11 cellular contexts compared by ENCODE assay signal in the genomic region with DNA sequence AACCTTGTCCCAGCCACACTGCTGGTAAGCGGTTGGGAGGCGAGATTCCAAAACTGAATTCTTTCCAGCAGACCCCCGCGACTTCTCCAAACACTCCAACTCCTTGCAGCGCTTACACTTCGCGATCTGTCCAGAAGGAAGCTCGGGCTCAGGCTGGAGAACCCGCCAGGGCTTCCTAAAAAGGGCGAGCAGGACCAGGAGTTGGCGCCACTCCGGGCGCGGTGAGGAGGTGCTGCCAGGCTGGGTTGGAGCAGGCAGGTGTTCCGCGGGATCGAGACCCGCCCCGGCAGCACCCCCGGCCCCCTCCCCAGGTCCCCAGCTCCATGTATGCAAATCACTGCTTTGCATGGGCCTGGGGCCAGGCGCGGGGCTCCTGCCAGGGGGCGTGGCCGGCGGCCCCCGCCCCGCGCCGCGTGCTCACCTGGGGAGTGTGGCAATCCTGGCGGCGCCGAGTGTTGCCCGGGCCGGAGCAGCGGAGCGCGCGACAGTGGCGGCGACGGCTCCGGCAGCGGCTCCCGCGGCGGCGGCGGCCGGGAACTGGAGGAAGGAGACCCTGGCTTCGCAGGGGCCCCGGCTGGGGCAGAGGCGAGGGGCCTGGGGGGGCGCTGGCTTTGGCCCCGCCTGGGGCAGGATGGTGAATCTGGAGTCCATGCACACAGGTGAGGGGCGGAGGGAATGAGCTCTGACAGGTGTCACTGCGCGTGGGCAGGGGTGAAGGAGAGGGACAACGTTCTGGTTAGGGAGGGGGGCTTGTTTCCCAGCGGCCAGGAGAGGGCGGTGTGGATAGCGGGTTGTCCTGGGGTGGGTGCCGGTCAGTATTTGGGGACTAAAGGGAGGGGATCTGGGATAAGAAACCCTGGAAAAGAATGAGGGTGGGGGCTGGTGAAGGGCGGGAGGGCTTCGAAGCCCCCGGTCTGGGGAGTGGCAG. TPM values are rescaled to one million over a fixed set of nuclear protein-coding genes. Genes with fewer than 3 reads are reported as not detected.
DNase-seq lines count a peak whose midpoint lies in the region; ATAC-seq and TF ChIP-seq lines count a peak whose summit lies in the region.
"Had no signal": no experiment of that assay in that cellular context is flagged by ENCODE, and none has a peak within 500 bp of the region (broad histone marks: within the 10 kb centered on the region; RNA-seq: fewer than 3 reads in every experiment).

A gene (plus strand): TSS at position 428 of the 928 bp plus-strand sequence. CDS start 204 bp downstream, at position 632.

- intact Hi-C loops in activated CD4-positive, alpha-beta T cell treated with anti-CD3 and anti-CD28 coated beads for 36 hours (cut with DNase I, micrococcal nuclease): loop anchor here in 1 of 2 experiments (10.0 kb wide), 1 partner anchor 595 kb away; no protein-coding TSS in a partner anchor
- intact Hi-C loops in PC-9 (cut with micrococcal nuclease; ENCODE audit: unreplicated experiment) (loop anchor here (5.0 to 10.0 kb wide), 4 partner anchors 192 to 955 kb away; no protein-coding TSS in a partner anchor), thyroid gland (cut with DNase I) (no loop called here)

- H3K4me1 ChIP-seq in PC-9 (replicated peaks; ENCODE audit: insufficient read depth) (peaks cover 15% of the 10 kb centered on the region), iPS-18a (ENCODE audit: control insufficient read depth, low read depth, low read length) (peaks cover 10% of the 10 kb centered on the region), thyroid gland (peaks cover 3 to 25% of the 10 kb centered on the region in 2 donors)

- peaks cover 15% of the 10 kb centered on the region; the same call in 1 of the 2 replicates for H3K27me3 ChIP-seq in PC-9 (ENCODE audit: insufficient read depth, low read depth)
- peaks cover 30% of the 10 kb centered on the region for H3K27me3 ChIP-seq in iPS-18a (ENCODE audit: control insufficient read depth, insufficient read depth, low read length)
- H3K27me3 ChIP-seq in thyroid gland: no peaks in the 10 kb centered on the region

- POLR2A ChIA-PET in activated CD4-positive, alpha-beta T cell treated with anti-CD3 and anti-CD28 coated beads for 36 hours (lab: Charles Lee): no interaction called here
- POLR2A ChIA-PET in PC-9 (lab: Charles Lee; ENCODE audit: unreplicated experiment): interaction anchor here (0.6 to 0.7 kb wide), 2 partner anchors 64 to 147 kb away, joined by 4 read pairs; no protein-coding TSS in a partner anchor

- H3K27ac Mint-ChIP-seq in activated CD4-positive, alpha-beta T cell treated with anti-CD3 and anti-CD28 coated beads for 36 hours: no peak within 1 kb of the TSS
- H3K27ac Mint-ChIP-seq in natural killer cell treated with Interleukin-12 subunit alpha and Interleukin-12 subunit beta and Interleukin-15 and Interleukin-18, amount 100 ng/mL, for 72 hours: no peak within 1 kb of the TSS

- 11 to 17% methylated on average over 20 to 38 of the region's 66 CpGs for WGBS in thyroid gland, 2 donors

- peaks cover 6% of the 10 kb centered on the region for H3K4me1 Mint-ChIP-seq in activated CD4-positive, alpha-beta T cell treated with anti-CD3 and anti-CD28 coated beads for 36 hours
- peaks cover 5 to 6% of the 10 kb centered on the region in 2 donors for H3K4me1 Mint-ChIP-seq in natural killer cell treated with Interleukin-12 subunit alpha and Interleukin-12 subunit beta and Interleukin-15 and Interleukin-18, amount 100 ng/mL, for 72 hours (ENCODE audit: low read depth in 2 of 2)

- H3K4me2 ChIP-seq in PC-9: peak within 1 kb of the TSS; percentile 34; the same call in 1 of the 2 replicates

- no peaks in the 10 kb centered on the region for H4K20me1 ChIP-seq in PC-9 (ENCODE audit: insufficient read depth)

- H3K9ac ChIP-seq in iPS-18a (ENCODE audit: low read length): no peak within 1 kb of the TSS

- no peaks in the 10 kb centered on the region for H3K79me2 ChIP-seq in PC-9 (ENCODE audit: low read depth)

- no peaks in the 10 kb centered on the region for H3K9me2 ChIP-seq in PC-9 (ENCODE audit: insufficient read depth)

- DNase-seq in activated CD4-positive, alpha-beta T cell treated with anti-CD3 and anti-CD28 coated beads for 36 hours: peak; percentile 35
- no peak for DNase-seq in activated CD4-positive, alpha-beta T cell treated with anti-CD3 and anti-CD28 coated beads for 4 hours
- DNase-seq in PC-9 (peak in 1 of 2 experiments; percentile 19), thyroid gland (peak; percentile 65 to 72), erythroblast (lab: John Stamatoyannopoulos, UW) (no peak), cerebellum (ENCODE audit: low spot score) (no peak)
- no peak for DNase-seq in natural killer cell treated with Interleukin-12 subunit alpha and Interleukin-12 subunit beta and Interleukin-15 and Interleukin-18, amount 100 ng/mL, for 72 hours (ENCODE audit: low spot score)
- DNase-seq: activated T-cell treated with anti-CD3 and anti-CD28 coated beads, Interleukin-2, amount 50 U/mL, for 4 hours; CD4-positive, CD25-positive, alpha-beta regulatory T cell; stimulated activated CD4-positive, alpha-beta T cell treated with anti-CD3 and anti-CD28 coated beads, Interleukin-4, amount 100 ng/mL, for 1 hour had no signal

- BruUV-seq in PC-9 (replicated peaks; lab: Mats Ljungman, UMichigan): no TSS peak

- H3F3A ChIP-seq in PC-9 (ENCODE audit: insufficient read depth, low read depth): peaks cover 22% of the 10 kb centered on the region; the same call in 1 of the 2 replicates

- no peak for ATAC-seq in activated CD4-positive, alpha-beta T cell treated with anti-CD3 and anti-CD28 coated beads for 36 hours
- ATAC-seq in natural killer cell treated with Interleukin-12 subunit alpha and Interleukin-12 subunit beta and Interleukin-15 and Interleukin-18, amount 100 ng/mL, for 72 hours: no peak
- ATAC-seq: activated T-cell treated with anti-CD3 and anti-CD28 coated beads, Interleukin-2, amount 50 U/mL, for 4 hours had no signal

- H3K36me3 Mint-ChIP-seq in activated CD4-positive, alpha-beta T cell treated with anti-CD3 and anti-CD28 coated beads for 36 hours (ENCODE audit: low read depth): no peaks in the 10 kb centered on the region
- H3K36me3 Mint-ChIP-seq in natural killer cell treated with Interleukin-12 subunit alpha and Interleukin-12 subunit beta and Interleukin-15 and Interleukin-18, amount 100 ng/mL, for 72 hours: no peaks in the 10 kb centered on the region
- H3K36me3 Mint-ChIP-seq: CD4-positive, CD25-positive, alpha-beta regulatory T cell had no signal

- H3K4me3 ChIP-seq in PC-9 (no peak within 1 kb of the TSS), iPS-18a (ENCODE audit: low read length) (peak within 1 kb of the TSS; percentile 51), thyroid gland (replicated peaks in 1 of 3) (peak within 1 kb of the TSS in 1 of 3 donors; percentile 21)

- CTCF ChIA-PET in activated CD4-positive, alpha-beta T cell treated with anti-CD3 and anti-CD28 coated beads for 36 hours (lab: Charles Lee): interaction anchor here (8.1 kb wide), 1 partner anchor 62 kb away, joined by 164 read pairs; no protein-coding TSS in a partner anchor
- CTCF ChIA-PET in PC-9 (lab: Charles Lee): no interaction called here

- H3K27ac ChIP-seq in PC-9 (no peak within 1 kb of the TSS), iPS-18a (ENCODE audit: low read length) (no peak within 1 kb of the TSS), thyroid gland (peak within 1 kb of the TSS in 1 of 3 donors; percentile 27)

- H3K36me3 ChIP-seq in PC-9 (ENCODE audit: low read depth) (no peaks in the 10 kb centered on the region), iPS-18a (ENCODE audit: control insufficient read depth, low read depth, low read length) (no peaks in the 10 kb centered on the region), thyroid gland (no peaks in the 10 kb centered on the region)

- H3K9me3 Mint-ChIP-seq in activated CD4-positive, alpha-beta T cell treated with anti-CD3 and anti-CD28 coated beads for 36 hours (ENCODE audit: low read depth): no peaks in the 10 kb centered on the region
- no peaks in the 10 kb centered on the region for H3K9me3 Mint-ChIP-seq in natural killer cell treated with Interleukin-12 subunit alpha and Interleukin-12 subunit beta and Interleukin-15 and Interleukin-18, amount 100 ng/mL, for 72 hours
- H3K9me3 Mint-ChIP-seq: activated T-cell treated with anti-CD3 and anti-CD28 coated beads, Interleukin-2, amount 50 U/mL, for 4 hours had no signal

- no peaks in the 10 kb centered on the region for H3K9me3 ChIP-seq in PC-9 (ENCODE audit: insufficient read depth, low read depth)
- no peaks in the 10 kb centered on the region for H3K9me3 ChIP-seq in iPS-18a (ENCODE audit: control insufficient read depth, low read depth, low read length)
- H3K9me3 ChIP-seq in thyroid gland: no peaks in the 10 kb centered on the region

- H3K4me3 Mint-ChIP-seq in activated CD4-positive, alpha-beta T cell treated with anti-CD3 and anti-CD28 coated beads for 36 hours: no peak within 1 kb of the TSS
- no peak within 1 kb of the TSS for H3K4me3 Mint-ChIP-seq in natural killer cell treated with Interleukin-12 subunit alpha and Interleukin-12 subunit beta and Interleukin-15 and Interleukin-18, amount 100 ng/mL, for 72 hours
- H3K4me3 Mint-ChIP-seq: activated T-cell treated with anti-CD3 and anti-CD28 coated beads, Interleukin-2, amount 50 U/mL, for 4 hours; CD4-positive, CD25-positive, alpha-beta regulatory T cell had no signal

- peaks cover 70% of the 10 kb centered on the region for H3K27me3 Mint-ChIP-seq in activated CD4-positive, alpha-beta T cell treated with anti-CD3 and anti-CD28 coated beads for 36 hours
- peaks cover 48 to 66% of the 10 kb centered on the region in 2 donors for H3K27me3 Mint-ChIP-seq in natural killer cell treated with Interleukin-12 subunit alpha and Interleukin-12 subunit beta and Interleukin-15 and Interleukin-18, amount 100 ng/mL, for 72 hours

- H2AFZ ChIP-seq in PC-9: no peak within 1 kb of the TSS

- peak; percentile 31; the same call in 1 of the 2 replicates for TF ChIP-seq CTCF in PC-9 (conservative IDR thresholded peaks at IDR 0.05)
- peak in 2 of 6 experiments; percentile 15 to 23 for TF ChIP-seq CTCF in thyroid gland (IDR thresholded peaks at IDR 0.05)

- TF ChIP-seq POLR2A in thyroid gland (IDR thresholded peaks at IDR 0.05) (no peak), erythroblast (IDR thresholded peaks at IDR 0.05; ENCODE audit: low read length) (no peak)

RNA-seq across cellular contexts. Expression of the gene that starts here (rescaled TPM):
- not detected for total RNA-seq in activated CD4-positive, alpha-beta T cell treated with anti-CD3 and anti-CD28 coated beads for 36 hours
- total RNA-seq in PC-9 (2021) (2.3 and 2.9 TPM in 2 replicates), thyroid gland (1 to 10 TPM; 1.2 to 2.3 (median 1.8) TPM), cerebellum (0.27 TPM)
- not detected for total RNA-seq in natural killer cell treated with Interleukin-12 subunit alpha and Interleukin-12 subunit beta and Interleukin-15 and Interleukin-18, amount 100 ng/mL, for 72 hours
- total RNA-seq: activated T-cell treated with anti-CD3 and anti-CD28 coated beads, Interleukin-2, amount 50 U/mL, for 4 hours; CD4-positive, CD25-positive, alpha-beta regulatory T cell had no signal

Comparison
In these comparisons a context has a peak if more than half of its experiments do, and no peak if none do; other contexts are left out.
1. Peak in DNase-seq in activated CD4-positive, alpha-beta T cell treated with anti-CD3 and anti-CD28 coated beads for 36 hours; RNA of the gene not detected or under 1 TPM.
2. DNase-seq: peak in thyroid gland (2 of 2); none in activated CD4-positive, alpha-beta T cell treated with anti-CD3 and anti-CD28 coated beads for 4 hours (0 of 2), erythroblast (0 of 2), natural killer cell treated with Interleukin-12 subunit alpha and Interleukin-12 subunit beta and Interleukin-15 and Interleukin-18, amount 100 ng/mL, for 72 hours (single experiment) and cerebellum (single experiment).